In genomic region chr14:63459738-63460137, GRCh38 we compare ENCODE assay signal across 15 cellular contexts.
A peak's percentile ranks its signal among the peaks of the same experiment; 100 is the strongest.
DNase-seq lines count a peak whose midpoint lies in the region; ATAC-seq, FAIRE-seq and TF ChIP-seq lines count a peak whose summit lies in the region.
"Had no signal": no experiment of that assay in that cellular context is flagged by ENCODE, and none has a peak within 500 bp of the region (broad histone marks: within the 10 kb centered on the region; RNA-seq: fewer than 3 reads in every experiment).

No MANE protein-coding gene starts in this region.

- no peak for TF ChIP-seq POLR2A in GM12891 (IDR thresholded peaks at IDR 0.05; ENCODE audit: low read depth, low read length)

- FAIRE-seq in GM12891 (lab: Jason Lieb, UNC) = peak; percentile 41
- FAIRE-seq: A204.1, G401.6, GM12892, H54 had no signal

- H3K27ac Mint-ChIP-seq in brain = peak overlapping the region in 3 of 5 experiments; percentile 63 to 81 (median 79)
- no peak overlapping the region for H3K27ac Mint-ChIP-seq in natural killer cell treated with Interleukin-12 subunit alpha and Interleukin-12 subunit beta and Interleukin-15 and Interleukin-18, amount 100 ng/mL, for 72 hours
- H3K27ac Mint-ChIP-seq: CD4-positive, alpha-beta memory T cell had no signal

- no peaks in the 10 kb centered on the region for H3K27me3 Mint-ChIP-seq in brain
- H3K27me3 Mint-ChIP-seq in natural killer cell treated with Interleukin-12 subunit alpha and Interleukin-12 subunit beta and Interleukin-15 and Interleukin-18, amount 100 ng/mL, for 72 hours = no peaks in the 10 kb centered on the region
- H3K27me3 Mint-ChIP-seq: CD4-positive, alpha-beta memory T cell had no signal

- H3K27ac ChIP-seq in left lung = no peak overlapping the region
- H3K27ac ChIP-seq in parathyroid adenoma = peak overlapping the region; percentile 2
- H3K27ac ChIP-seq: C4-2B had no signal

- H3K4me1 ChIP-seq in left lung = peaks cover 0 to 1% of the 10 kb centered on the region in 2 donors
- H3K4me1 ChIP-seq in parathyroid adenoma = peaks cover 10% of the 10 kb centered on the region

- DNase-seq in GM12891 (ENCODE audit: insufficient read length, low spot score) = no peak
- DNase-seq in left lung = no peak
- DNase-seq in NOMO-1 (lab: John Stamatoyannopoulos, UW; ENCODE audit: unreplicated experiment in 2 of 2) = no peak
- no peak for DNase-seq in natural killer cell treated with Interleukin-12 subunit alpha and Interleukin-12 subunit beta and Interleukin-15 and Interleukin-18, amount 100 ng/mL, for 72 hours (ENCODE audit: low spot score)
- DNase-seq: BE2C; CD4-positive, alpha-beta memory T cell; DMS79 had no signal

- H3K9ac ChIP-seq in parathyroid adenoma = no peak overlapping the region

- peaks cover 25% of the 10 kb centered on the region for H3K79me2 ChIP-seq in parathyroid adenoma

- H3K36me3 Mint-ChIP-seq in brain = peaks cover 24% of the 10 kb centered on the region
- no peaks in the 10 kb centered on the region for H3K36me3 Mint-ChIP-seq in natural killer cell treated with Interleukin-12 subunit alpha and Interleukin-12 subunit beta and Interleukin-15 and Interleukin-18, amount 100 ng/mL, for 72 hours

- H3K9me3 ChIP-seq in left lung (no peaks in the 10 kb centered on the region), parathyroid adenoma (ENCODE audit: control insufficient read depth, low read length) (no peaks in the 10 kb centered on the region)
- H3K9me3 ChIP-seq: BE2C had no signal

- H3K27me3 ChIP-seq in left lung (no peaks in the 10 kb centered on the region), parathyroid adenoma (ENCODE audit: control insufficient read depth, insufficient read depth, low read length) (no peaks in the 10 kb centered on the region)
- H3K27me3 ChIP-seq: BE2C had no signal

- H3K4me2 ChIP-seq in parathyroid adenoma (ENCODE audit: low read length) = no peak overlapping the region

- H2AFZ ChIP-seq in parathyroid adenoma = no peak overlapping the region

- TF ChIP-seq CTCF in brain (conservative IDR thresholded peaks at IDR 0.05) (no peak), left lung (IDR thresholded peaks at IDR 0.05) (no peak), parathyroid adenoma (IDR thresholded peaks at IDR 0.05) (no peak)

- H3K4me3 ChIP-seq in left lung = no peak overlapping the region
- no peak overlapping the region for H3K4me3 ChIP-seq in parathyroid adenoma (ENCODE audit: low read depth, low read length)

- peaks cover 38% of the 10 kb centered on the region for H3K4me1 Mint-ChIP-seq in brain
- H3K4me1 Mint-ChIP-seq in natural killer cell treated with Interleukin-12 subunit alpha and Interleukin-12 subunit beta and Interleukin-15 and Interleukin-18, amount 100 ng/mL, for 72 hours (ENCODE audit: low read depth in 2 of 2) = peaks cover 31 to 35% of the 10 kb centered on the region in 2 donors

- peak overlapping the region in 2 of 5 experiments; percentile 1 to 57 for H3K4me3 Mint-ChIP-seq in brain
- H3K4me3 Mint-ChIP-seq in natural killer cell treated with Interleukin-12 subunit alpha and Interleukin-12 subunit beta and Interleukin-15 and Interleukin-18, amount 100 ng/mL, for 72 hours = no peak overlapping the region
- H3K4me3 Mint-ChIP-seq: CD4-positive, alpha-beta memory T cell had no signal

- peak; percentile 33 for ATAC-seq in left lung
- no peak for ATAC-seq in SK-N-SH treated with all-trans-retinoic acid at 6 μM for 48 hours
- no peak for ATAC-seq in natural killer cell treated with Interleukin-12 subunit alpha and Interleukin-12 subunit beta and Interleukin-15 and Interleukin-18, amount 100 ng/mL, for 72 hours

- no peaks in the 10 kb centered on the region for H3K36me3 ChIP-seq in left lung
- no peaks in the 10 kb centered on the region for H3K36me3 ChIP-seq in parathyroid adenoma (ENCODE audit: control insufficient read depth, insufficient read depth, low read length)
- H3K36me3 ChIP-seq: BE2C had no signal

- intact Hi-C loops in left lung (cut with DNase I) = no loop called here

- H3K9me3 Mint-ChIP-seq in brain = peaks cover 0 to 4% (median 0%) of the 10 kb centered on the region in 5 experiments
- H3K9me3 Mint-ChIP-seq in natural killer cell treated with Interleukin-12 subunit alpha and Interleukin-12 subunit beta and Interleukin-15 and Interleukin-18, amount 100 ng/mL, for 72 hours = no peaks in the 10 kb centered on the region
- H3K9me3 Mint-ChIP-seq: CD4-positive, alpha-beta memory T cell had no signal

TF ChIP-seq in GM12891, 5 proteins besides CTCF, POLR2A, EP300 and RAD21:
- no peak for TF ChIP-seq PAX5 (IDR thresholded peaks at IDR 0.05; ENCODE audit: insufficient read depth, low read length, severe bottlenecking)
- TF ChIP-seq POLR2AphosphoS5 (IDR thresholded peaks at IDR 0.05; ENCODE audit: low read depth, low read length) = no peak

TF ChIP-seq in SK-N-SH treated with all-trans-retinoic acid at 6 μM for 48 hours, 23 proteins besides CTCF, POLR2A, EP300 and RAD21:
- TF ChIP-seq CSDC2 (CRISPR knock-in tag; IDR thresholded peaks at IDR 0.05) (no peak), PATZ1 (CRISPR knock-in tag; IDR thresholded peaks at IDR 0.05; ENCODE audit: borderline replicate concordance) (no peak), BACH2 (CRISPR knock-in tag; IDR thresholded peaks at IDR 0.05; ENCODE audit: borderline replicate concordance) (no peak), ZFP30 (CRISPR knock-in tag; IDR thresholded peaks at IDR 0.05) (no peak), ESRRG (CRISPR knock-in tag; IDR thresholded peaks at IDR 0.05) (no peak), PPARA (CRISPR knock-in tag; IDR thresholded peaks at IDR 0.05; ENCODE audit: borderline replicate concordance) (no peak), OSR1 (CRISPR knock-in tag; IDR thresholded peaks at IDR 0.05) (no peak), CREB5 (CRISPR knock-in tag; IDR thresholded peaks at IDR 0.05; ENCODE audit: low read depth) (no peak), POU6F1 (CRISPR knock-in tag; IDR thresholded peaks at IDR 0.05; ENCODE audit: borderline replicate concordance, low read depth) (no peak), ZNF565 (CRISPR knock-in tag; conservative IDR thresholded peaks at IDR 0.05; ENCODE audit: low read depth) (no peak), TOX (CRISPR knock-in tag; IDR thresholded peaks at IDR 0.05; ENCODE audit: borderline replicate concordance) (no peak), TCF4 (CRISPR knock-in tag; IDR thresholded peaks at IDR 0.05; ENCODE audit: borderline replicate concordance) (no peak), SNAI2 (CRISPR knock-in tag; IDR thresholded peaks at IDR 0.05) (no peak), ZC3H10 (CRISPR knock-in tag; IDR thresholded peaks at IDR 0.05) (no peak)

Comparison
In these comparisons a context has a peak if more than half of its experiments do, and no peak if none do; other contexts are left out.
1. H3K27ac Mint-ChIP-seq: peak in brain (3 of 5); none in natural killer cell treated with Interleukin-12 subunit alpha and Interleukin-12 subunit beta and Interleukin-15 and Interleukin-18, amount 100 ng/mL, for 72 hours (0 of 2).